1 cellular context compared by ENCODE assay signal in genomic region chr1:181088079-181089016, GRCh38.
A peak's percentile ranks its signal among the peaks of the same experiment; 100 is the strongest.
TF ChIP-seq lines count a peak whose summit lies in the region.

Gene IER5, plus strand, starts transcription at chr1:181088700. Its CDS starts 203 bp downstream, at chr1:181088903.

TF ChIP-seq in IMR-90, 13 proteins besides CTCF, POLR2A, EP300 and RAD21 (continued from another document):
- peak; percentile 44; the same call in 1 of the 2 replicates for TF ChIP-seq NFE2L2 (IDR thresholded peaks at IDR 0.05; ENCODE audit: low read depth, low read length)
- peak; percentile 53; the same call in 1 of the 2 replicates for TF ChIP-seq MAZ (IDR thresholded peaks at IDR 0.05; ENCODE audit: borderline replicate concordance, low read depth, low read length)
- TF ChIP-seq RCOR1 (IDR thresholded peaks at IDR 0.05; ENCODE audit: insufficient replicate concordance, low read length) = no peak
- 0 out of 2 replicates have a peak, but pooled peaks have one; percentile 62 for TF ChIP-seq MXI1 (IDR thresholded peaks at IDR 0.05; ENCODE audit: borderline replicate concordance, low read depth, low read length)
- TF ChIP-seq, protein P1, sequence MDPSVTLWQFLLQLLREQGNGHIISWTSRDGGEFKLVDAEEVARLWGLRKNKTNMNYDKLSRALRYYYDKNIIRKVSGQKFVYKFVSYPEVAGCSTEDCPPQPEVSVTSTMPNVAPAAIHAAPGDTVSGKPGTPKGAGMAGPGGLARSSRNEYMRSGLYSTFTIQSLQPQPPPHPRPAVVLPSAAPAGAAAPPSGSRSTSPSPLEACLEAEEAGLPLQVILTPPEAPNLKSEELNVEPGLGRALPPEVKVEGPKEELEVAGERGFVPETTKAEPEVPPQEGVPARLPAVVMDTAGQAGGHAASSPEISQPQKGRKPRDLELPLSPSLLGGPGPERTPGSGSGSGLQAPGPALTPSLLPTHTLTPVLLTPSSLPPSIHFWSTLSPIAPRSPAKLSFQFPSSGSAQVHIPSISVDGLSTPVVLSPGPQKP (IDR thresholded peaks at IDR 0.05; ENCODE audit: borderline replicate concordance, low read depth, low read length) = no peak
- TF ChIP-seq BHLHE40 (IDR thresholded peaks at IDR 0.05; ENCODE audit: low read depth, low read length) = peak; percentile 45; the same call in 1 of the 2 replicates
- TF ChIP-seq RFX5 (IDR thresholded peaks at IDR 0.05; ENCODE audit: low read depth, low read length) = no peak
